ENCODE assay signal across 26 cellular contexts in the genomic region with DNA sequence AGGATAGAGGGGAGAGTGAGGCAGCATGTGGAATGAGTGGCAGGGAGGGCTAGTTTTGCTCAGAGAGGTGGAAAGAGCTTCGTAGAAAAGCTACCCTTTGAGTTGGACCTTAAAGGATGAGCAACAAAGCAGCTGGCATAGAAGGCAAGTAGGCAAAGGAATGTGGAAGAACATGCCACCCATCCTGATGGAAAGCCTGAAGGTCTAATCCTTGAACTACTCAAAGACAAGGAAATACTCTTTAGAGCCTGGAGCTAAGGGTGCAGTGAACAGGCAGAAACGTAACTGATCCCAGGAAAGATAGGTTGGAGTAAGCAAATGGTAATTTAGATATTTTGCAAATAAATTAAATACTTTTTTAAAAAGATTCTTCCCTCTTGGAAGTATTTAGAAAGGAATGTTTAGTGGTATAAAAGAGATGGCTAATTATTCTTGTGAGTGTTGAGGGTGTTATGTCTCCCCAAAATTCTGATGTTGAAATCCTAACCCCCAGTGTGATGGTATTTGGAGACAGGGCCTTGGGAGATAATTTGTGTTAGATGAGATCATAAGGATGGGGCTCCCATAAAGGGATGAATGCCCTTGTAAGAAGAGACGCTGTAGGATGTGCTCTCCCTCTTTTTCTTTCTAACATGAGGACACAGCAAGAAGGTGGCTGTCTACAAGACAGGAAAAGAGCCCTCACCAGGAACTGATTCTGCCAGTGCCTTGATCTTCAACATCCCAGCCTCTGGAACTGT.
DNase-seq lines count a peak whose midpoint lies in the region; ATAC-seq and TF ChIP-seq lines count a peak whose summit lies in the region.
"Had no signal": no experiment of that assay in that cellular context is flagged by ENCODE, and none has a peak within 500 bp of the region (broad histone marks: within the 10 kb centered on the region; RNA-seq: fewer than 3 reads in every experiment).

No MANE protein-coding gene starts in this region.

- intact Hi-C loops in activated CD4-positive, alpha-beta T cell treated with anti-CD3 and anti-CD28 coated beads, Interleukin-2, amount 10 ng/mL, durations not matched to agents 24 days and 14 days (cut with micrococcal nuclease): loop anchor here (5.0 kb wide), 1 partner anchor 40 kb away; no protein-coding TSS in a partner anchor
- intact Hi-C loops in dendritic cell treated with granulocyte-macrophage colony-stimulating factor and Interleukin-4, amounts not matched to agents 40 ng/mL and 50 ng/mL, for 4 days (cut with micrococcal nuclease): no loop called here
- intact Hi-C loops in left ventricle myocardium inferior (cut with micrococcal nuclease): no loop called here

- H3K4me3 ChIP-seq in left ventricle myocardium inferior: no peak overlapping the region
- H3K4me3 ChIP-seq: adrenal gland, gastrocnemius medialis, lung, mucosa of descending colon, thoracic aorta, uterus had no signal

- H3K4me1 Mint-ChIP-seq in activated CD4-positive, alpha-beta T cell treated with anti-CD3 and anti-CD28 coated beads, Interleukin-2, amount 10 ng/mL, durations not matched to agents 24 days and 14 days: peaks cover 17% of the 10 kb centered on the region
- H3K4me1 Mint-ChIP-seq in stimulated activated naive CD8-positive, alpha-beta T cell treated with anti-CD3 and anti-CD28 coated beads, Interleukin-15, Interleukin-2, amounts not matched to agents 100 ng/mL and 50 ng/mL, for 24 hours (ENCODE audit: low read depth): peaks cover 22% of the 10 kb centered on the region
- peaks cover 19% of the 10 kb centered on the region for H3K4me1 Mint-ChIP-seq in dendritic cell treated with granulocyte-macrophage colony-stimulating factor and Interleukin-4, amounts not matched to agents 40 ng/mL and 50 ng/mL, for 4 days (ENCODE audit: low read depth)
- H3K4me1 Mint-ChIP-seq in stimulated activated naive CD8-positive, alpha-beta T cell treated with anti-CD3 and anti-CD28 coated beads, Interleukin-15, amount 100 ng/mL, for 72 hours: peaks cover 13% of the 10 kb centered on the region
- H3K4me1 Mint-ChIP-seq: IgD-negative memory B cell had no signal

- DNase-seq in activated CD4-positive, alpha-beta T cell treated with anti-CD3 and anti-CD28 coated beads, Interleukin-2, amount 10 ng/mL, durations not matched to agents 24 days and 14 days: no peak
- DNase-seq in activated CD4-positive, alpha-beta T cell treated with anti-CD3 and anti-CD28 coated beads for 1 hour: no peak
- no peak for DNase-seq in stimulated activated naive CD8-positive, alpha-beta T cell treated with anti-CD3 and anti-CD28 coated beads, Interleukin-15, Interleukin-2, amounts not matched to agents 100 U/mL and 50 U/mL, for 24 hours
- DNase-seq in stimulated activated naive CD8-positive, alpha-beta T cell treated with anti-CD3 and anti-CD28 coated beads, Interleukin-15, amount 100 ng/mL, for 72 hours: no peak
- DNase-seq in NOMO-1 treated with DMSO at 0.1 percent for 48 hours (lab: John Stamatoyannopoulos, UW; ENCODE audit: unreplicated experiment): no peak
- no peak for DNase-seq in left ventricle myocardium inferior
- DNase-seq: 8988T; adrenal gland; Caco-2; gastrocnemius medialis; GDM1; GOT3; mucosa of descending colon; NCI-H2107; NCI-H345; NCI-H748 treated with DMSO at 0.1 percent for 48 hours; SHP77 treated with DMSO at 0.1 percent for 48 hours; stimulated activated naive CD4-positive, alpha-beta T cell treated with Interleukin-2 at 50 U/mL for 16 hours; uterus had no signal

- no peak overlapping the region for H3K27ac ChIP-seq in left ventricle myocardium inferior (replicated peaks)
- H3K27ac ChIP-seq: adrenal gland, C4-2B, gastrocnemius medialis, thoracic aorta, uterus had no signal

- H3K27me3 ChIP-seq in left ventricle myocardium inferior (ENCODE audit: low read depth): peaks cover 21% of the 10 kb centered on the region
- H3K27me3 ChIP-seq: adrenal gland, gastrocnemius medialis, uterus had no signal

- H3K9me3 Mint-ChIP-seq in activated CD4-positive, alpha-beta T cell treated with anti-CD3 and anti-CD28 coated beads, Interleukin-2, amount 10 ng/mL, durations not matched to agents 24 days and 14 days: peaks cover 8% of the 10 kb centered on the region
- H3K9me3 Mint-ChIP-seq in stimulated activated naive CD8-positive, alpha-beta T cell treated with anti-CD3 and anti-CD28 coated beads, Interleukin-15, Interleukin-2, amounts not matched to agents 100 ng/mL and 50 ng/mL, for 24 hours: peaks cover 5% of the 10 kb centered on the region
- H3K9me3 Mint-ChIP-seq in dendritic cell treated with granulocyte-macrophage colony-stimulating factor and Interleukin-4, amounts not matched to agents 40 ng/mL and 50 ng/mL, for 4 days: no peaks in the 10 kb centered on the region
- H3K9me3 Mint-ChIP-seq in stimulated activated naive CD8-positive, alpha-beta T cell treated with anti-CD3 and anti-CD28 coated beads, Interleukin-15, amount 100 ng/mL, for 72 hours: peaks cover 5 to 21% of the 10 kb centered on the region in 2 donors
- H3K9me3 Mint-ChIP-seq: brain had no signal

- H3K4me3 Mint-ChIP-seq in activated CD4-positive, alpha-beta T cell treated with anti-CD3 and anti-CD28 coated beads, Interleukin-2, amount 10 ng/mL, durations not matched to agents 24 days and 14 days: no peak overlapping the region
- no peak overlapping the region for H3K4me3 Mint-ChIP-seq in stimulated activated naive CD8-positive, alpha-beta T cell treated with anti-CD3 and anti-CD28 coated beads, Interleukin-15, Interleukin-2, amounts not matched to agents 100 ng/mL and 50 ng/mL, for 24 hours
- H3K4me3 Mint-ChIP-seq in dendritic cell treated with granulocyte-macrophage colony-stimulating factor and Interleukin-4, amounts not matched to agents 40 ng/mL and 50 ng/mL, for 4 days: no peak overlapping the region
- H3K4me3 Mint-ChIP-seq in stimulated activated naive CD8-positive, alpha-beta T cell treated with anti-CD3 and anti-CD28 coated beads, Interleukin-15, amount 100 ng/mL, for 72 hours: peak overlapping the region in 1 of 2 donors; percentile 38
- H3K4me3 Mint-ChIP-seq: IgD-negative memory B cell had no signal

- no peak for TF ChIP-seq CTCF in left ventricle myocardium inferior (IDR thresholded peaks at IDR 0.05; ENCODE audit: borderline replicate concordance)

- no peaks in the 10 kb centered on the region for H3K27me3 Mint-ChIP-seq in activated CD4-positive, alpha-beta T cell treated with anti-CD3 and anti-CD28 coated beads, Interleukin-2, amount 10 ng/mL, durations not matched to agents 24 days and 14 days
- peaks cover 4% of the 10 kb centered on the region for H3K27me3 Mint-ChIP-seq in stimulated activated naive CD8-positive, alpha-beta T cell treated with anti-CD3 and anti-CD28 coated beads, Interleukin-15, Interleukin-2, amounts not matched to agents 100 ng/mL and 50 ng/mL, for 24 hours
- H3K27me3 Mint-ChIP-seq in dendritic cell treated with granulocyte-macrophage colony-stimulating factor and Interleukin-4, amounts not matched to agents 40 ng/mL and 50 ng/mL, for 4 days: peaks cover 12% of the 10 kb centered on the region
- no peaks in the 10 kb centered on the region for H3K27me3 Mint-ChIP-seq in stimulated activated naive CD8-positive, alpha-beta T cell treated with anti-CD3 and anti-CD28 coated beads, Interleukin-15, amount 100 ng/mL, for 72 hours
- H3K27me3 Mint-ChIP-seq: brain, IgD-negative memory B cell had no signal

- peak overlapping the region; percentile 83 for H3K27ac Mint-ChIP-seq in activated CD4-positive, alpha-beta T cell treated with anti-CD3 and anti-CD28 coated beads, Interleukin-2, amount 10 ng/mL, durations not matched to agents 24 days and 14 days
- H3K27ac Mint-ChIP-seq in stimulated activated naive CD8-positive, alpha-beta T cell treated with anti-CD3 and anti-CD28 coated beads, Interleukin-15, Interleukin-2, amounts not matched to agents 100 ng/mL and 50 ng/mL, for 24 hours: peak overlapping the region; percentile 91
- H3K27ac Mint-ChIP-seq in dendritic cell treated with granulocyte-macrophage colony-stimulating factor and Interleukin-4, amounts not matched to agents 40 ng/mL and 50 ng/mL, for 4 days: peak overlapping the region; percentile 71
- peak overlapping the region; percentile 71 to 92 for H3K27ac Mint-ChIP-seq in stimulated activated naive CD8-positive, alpha-beta T cell treated with anti-CD3 and anti-CD28 coated beads, Interleukin-15, amount 100 ng/mL, for 72 hours
- H3K27ac Mint-ChIP-seq: IgD-negative memory B cell had no signal

- no peaks in the 10 kb centered on the region for H3K9me3 ChIP-seq in left ventricle myocardium inferior (replicated peaks)
- H3K9me3 ChIP-seq: adrenal gland, Caco-2, gastrocnemius medialis, mucosa of descending colon, thoracic aorta, uterus had no signal

- no peak for ATAC-seq in stimulated activated naive CD8-positive, alpha-beta T cell treated with anti-CD3 and anti-CD28 coated beads, Interleukin-15, Interleukin-2, amounts not matched to agents 100 U/mL and 50 U/mL, for 24 hours
- no peak for ATAC-seq in stimulated activated naive CD8-positive, alpha-beta T cell treated with anti-CD3 and anti-CD28 coated beads, Interleukin-15, amount 100 ng/mL, for 72 hours
- ATAC-seq: gastrocnemius medialis, mucosa of descending colon had no signal

- H3K4me1 ChIP-seq in left ventricle myocardium inferior: peaks cover 5% of the 10 kb centered on the region
- H3K4me1 ChIP-seq: adrenal gland, Caco-2, uterus had no signal

- no peaks in the 10 kb centered on the region for H3K36me3 ChIP-seq in left ventricle myocardium inferior
- H3K36me3 ChIP-seq: adrenal gland, gastrocnemius medialis, thoracic aorta, uterus had no signal

- no peaks in the 10 kb centered on the region for H3K36me3 Mint-ChIP-seq in activated CD4-positive, alpha-beta T cell treated with anti-CD3 and anti-CD28 coated beads, Interleukin-2, amount 10 ng/mL, durations not matched to agents 24 days and 14 days (ENCODE audit: low read depth)
- no peaks in the 10 kb centered on the region for H3K36me3 Mint-ChIP-seq in stimulated activated naive CD8-positive, alpha-beta T cell treated with anti-CD3 and anti-CD28 coated beads, Interleukin-15, Interleukin-2, amounts not matched to agents 100 ng/mL and 50 ng/mL, for 24 hours (ENCODE audit: low read depth)
- no peaks in the 10 kb centered on the region for H3K36me3 Mint-ChIP-seq in dendritic cell treated with granulocyte-macrophage colony-stimulating factor and Interleukin-4, amounts not matched to agents 40 ng/mL and 50 ng/mL, for 4 days (ENCODE audit: low read depth)
- H3K36me3 Mint-ChIP-seq: brain, IgD-negative memory B cell had no signal
